Comparison of ENCODE assay signal across 10 cellular contexts in the genomic region with DNA sequence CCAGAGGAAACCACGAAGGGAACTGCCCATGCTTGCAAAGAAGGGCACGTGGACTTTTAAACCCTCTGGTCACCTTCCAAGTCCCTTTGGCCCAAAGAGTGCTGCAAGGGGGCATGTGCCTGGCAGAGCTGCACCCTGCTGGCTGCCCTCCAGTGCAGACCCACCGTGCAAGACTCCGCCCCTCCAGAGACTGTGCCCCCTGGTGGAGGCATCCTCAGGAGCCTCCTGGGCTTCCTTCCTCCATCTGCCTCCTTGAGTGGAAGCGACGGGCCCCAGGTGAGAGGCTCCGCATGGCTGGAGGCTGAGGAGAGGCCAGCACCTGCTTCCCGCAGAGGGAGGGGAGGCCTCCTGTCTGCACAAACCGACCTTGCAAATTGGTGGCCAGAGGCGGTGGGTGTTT.
A peak's percentile ranks its signal among the peaks of the same experiment; 100 is the strongest.
DNase-seq lines count a peak whose midpoint lies in the region; ATAC-seq and TF ChIP-seq lines count a peak whose summit lies in the region.
"Had no signal": no experiment of that assay in that cellular context is flagged by ENCODE, and none has a peak within 500 bp of the region (broad histone marks: within the 10 kb centered on the region; RNA-seq: fewer than 3 reads in every experiment).

No MANE protein-coding gene starts in this region.

- CTCF ChIA-PET in Calu3 (lab: Charles Lee), result no interaction called here

- 62 to 70% (median 66%) methylated on average over 10 of the region's 10 CpGs for WGBS in psoas muscle, 3 donors

- H3K36me3 ChIP-seq in OCI-LY3 (replicated peaks; ENCODE audit: low read depth, low read length) (no peaks in the 10 kb centered on the region), psoas muscle (ENCODE audit: insufficient read depth in 1 of 2, low read depth in 1 of 2) (no peaks in the 10 kb centered on the region)
- H3K36me3 ChIP-seq: thoracic aorta had no signal

- H3K4me1 ChIP-seq in OCI-LY3 (ENCODE audit: low read length) (peaks cover 39% of the 10 kb centered on the region), psoas muscle (no peaks in the 10 kb centered on the region)

- H3K4me3 ChIP-seq in OCI-LY3 (ENCODE audit: low read length) (no peak overlapping the region), psoas muscle (no peak overlapping the region)
- H3K4me3 ChIP-seq: thoracic aorta had no signal

- DNase-seq in Calu3, result peak; percentile 18
- peak; percentile 7 to 31 for DNase-seq in psoas muscle
- DNase-seq in ecto neural progenitor cell (ENCODE audit: low spot score), result no peak
- no peak for DNase-seq in DMS 273 (lab: John Stamatoyannopoulos, UW; ENCODE audit: unreplicated experiment)
- DNase-seq in NCI-H1694 treated with DMSO at 0.1 percent for 48 hours (lab: John Stamatoyannopoulos, UW), result no peak
- DNase-seq: NCI-H1436 had no signal

- no peak overlapping the region for H3K27ac ChIP-seq in OCI-LY3 (ENCODE audit: low read length)
- H3K27ac ChIP-seq in psoas muscle, result no peak overlapping the region
- H3K27ac ChIP-seq: thoracic aorta had no signal

- no peak overlapping the region for H3K9ac ChIP-seq in OCI-LY3 (ENCODE audit: low read length)

- H3K36me3 Mint-ChIP-seq in Calu3 (ENCODE audit: insufficient read depth, unreplicated experiment) (no peaks in the 10 kb centered on the region), brain (no peaks in the 10 kb centered on the region)

- H3K27me3 ChIP-seq in OCI-LY3 (ENCODE audit: low read depth, low read length), result no peaks in the 10 kb centered on the region
- peaks cover 0 to 39% (median 11%) of the 10 kb centered on the region in 3 donors for H3K27me3 ChIP-seq in psoas muscle (ENCODE audit: insufficient read depth in 3 of 3, low read length in 2 of 3)

- BruUV-seq in Calu3 (replicated peaks; lab: Mats Ljungman, UMichigan), result no TSS peak

- intact Hi-C loops in Calu3 (cut with micrococcal nuclease; ENCODE audit: unreplicated experiment), result no loop called here
- intact Hi-C loops in psoas muscle (cut with DNase I), result no loop called here

- no peaks in the 10 kb centered on the region for H3K27me3 Mint-ChIP-seq in Calu3 (ENCODE audit: unreplicated experiment)
- peaks cover 4% of the 10 kb centered on the region for H3K27me3 Mint-ChIP-seq in brain

- no peaks in the 10 kb centered on the region for H3K79me2 ChIP-seq in OCI-LY3 (ENCODE audit: low read length)

- no peak overlapping the region for H3K4me2 ChIP-seq in OCI-LY3 (ENCODE audit: low read length)

- H4K20me1 ChIP-seq in OCI-LY3 (ENCODE audit: insufficient read depth, low read length), result no peaks in the 10 kb centered on the region

- H3K27ac Mint-ChIP-seq in Calu3 (ENCODE audit: unreplicated experiment) (no peak overlapping the region), brain (peak overlapping the region in 4 of 5 experiments; percentile 69 to 98 (median 90))

- H3K4me3 Mint-ChIP-seq in Calu3 (ENCODE audit: low read depth, unreplicated experiment), result no peak overlapping the region
- no peak overlapping the region for H3K4me3 Mint-ChIP-seq in brain

- no peaks in the 10 kb centered on the region for H3K9me3 Mint-ChIP-seq in Calu3 (ENCODE audit: low read depth, unreplicated experiment)
- H3K9me3 Mint-ChIP-seq in brain, result peaks cover 0 to under 1% (median 0%) of the 10 kb centered on the region in 5 experiments

- ATAC-seq in psoas muscle (no peak), GM19452 (IDR thresholded peaks at IDR 0.05; ENCODE audit: unreplicated experiment) (no peak)

- H3K9me3 ChIP-seq in OCI-LY3 (ENCODE audit: insufficient read depth, low read length) (no peaks in the 10 kb centered on the region), psoas muscle (no peaks in the 10 kb centered on the region)
- H3K9me3 ChIP-seq: thoracic aorta had no signal

- no peaks in the 10 kb centered on the region for H3K4me1 Mint-ChIP-seq in Calu3 (ENCODE audit: low read depth, unreplicated experiment)
- H3K4me1 Mint-ChIP-seq in brain, result peaks cover 72% of the 10 kb centered on the region

- H2AFZ ChIP-seq in OCI-LY3 (ENCODE audit: low read depth, low read length), result no peak overlapping the region

- TF ChIP-seq CTCF in Calu3 (IDR thresholded peaks at IDR 0.05; ENCODE audit: unreplicated experiment), result no peak
- peak; percentile 47 for TF ChIP-seq CTCF in OCI-LY3 (IDR thresholded peaks at IDR 0.05; ENCODE audit: low read depth, low read length)
- peak in 1 of 2 experiments; percentile 15 for TF ChIP-seq CTCF in brain (conservative IDR thresholded peaks at IDR 0.05)
- TF ChIP-seq CTCF in psoas muscle (IDR thresholded peaks at IDR 0.05), result no peak

Comparison
In these comparisons a context has a peak if more than half of its experiments do, and no peak if none do; other contexts are left out.
1. DNase-seq: peak in Calu3 (single experiment) and psoas muscle (2 of 2); none in ecto neural progenitor cell (single experiment), DMS 273 (single experiment) and NCI-H1694 treated with DMSO at 0.1 percent for 48 hours (single experiment).